22 cellular contexts compared by ENCODE assay signal in genomic region chr4:90028460-90028859, GRCh38.
"Had no signal": no experiment of that assay in that cellular context is flagged by ENCODE, and none has a peak within 500 bp of the region (broad histone marks: within the 10 kb centered on the region; RNA-seq: fewer than 3 reads in every experiment).

No MANE protein-coding gene starts in this region.

- H3K27ac Mint-ChIP-seq: activated B cell treated with CpG ODN at 0.5 μM for 24 hours; activated CD4-positive, alpha-beta memory T cell treated with anti-CD3 and anti-CD28 coated beads, Interleukin-2, amount 10 ng/mL, durations not matched to agents 7 days and 5 days; activated CD4-positive, alpha-beta T cell treated with anti-CD3 and anti-CD28 coated beads, Interleukin-2, amount 10 ng/mL, durations not matched to agents 7 days and 5 days; activated naive CD4-positive, alpha-beta T cell treated with anti-CD3 and anti-CD28 coated beads, Interleukin-2, amount 10 ng/mL, durations not matched to agents 7 days and 5 days; activated naive CD8-positive, alpha-beta T cell treated with anti-CD3 and anti-CD28 coated beads for 36 hours; activated T-helper 17 cell treated with anti-CD3 and anti-CD28 coated beads, Interleukin-2, amount 50 U/mL, for 72 hours; T-helper 1 cell treated with Interleukin-12 subunit alpha and Interleukin-12 subunit beta and Interleukin-4 antibody, amounts not matched to agents 30 μg/mL and 1 μg/mL, for 36 hours had no signal

- H3K27ac ChIP-seq: brain microvascular endothelial cell, cardiac muscle cell had no signal

- H3K27me3 Mint-ChIP-seq: activated B cell treated with CpG ODN at 0.5 μM for 24 hours; activated CD4-positive, alpha-beta memory T cell treated with anti-CD3 and anti-CD28 coated beads, Interleukin-2, amount 10 ng/mL, durations not matched to agents 7 days and 5 days had no signal

- H3K4me3 Mint-ChIP-seq: activated B cell treated with CpG ODN at 0.5 μM for 24 hours; activated CD4-positive, alpha-beta memory T cell treated with anti-CD3 and anti-CD28 coated beads, Interleukin-2, amount 10 ng/mL, durations not matched to agents 7 days and 5 days; activated CD4-positive, alpha-beta T cell treated with anti-CD3 and anti-CD28 coated beads, Interleukin-2, amount 10 ng/mL, durations not matched to agents 7 days and 5 days; activated naive CD4-positive, alpha-beta T cell treated with anti-CD3 and anti-CD28 coated beads, Interleukin-2, amount 10 ng/mL, durations not matched to agents 7 days and 5 days; activated naive CD8-positive, alpha-beta T cell treated with anti-CD3 and anti-CD28 coated beads for 36 hours; activated T-helper 17 cell treated with anti-CD3 and anti-CD28 coated beads, Interleukin-2, amount 50 U/mL, for 72 hours; T-helper 1 cell treated with Interleukin-12 subunit alpha and Interleukin-12 subunit beta and Interleukin-4 antibody, amounts not matched to agents 30 μg/mL and 1 μg/mL, for 36 hours had no signal

- H3K4me3 ChIP-seq: cardiac muscle cell had no signal

- H3K36me3 Mint-ChIP-seq: activated naive CD4-positive, alpha-beta T cell treated with anti-CD3 and anti-CD28 coated beads, Interleukin-2, amount 10 ng/mL, durations not matched to agents 7 days and 5 days; activated naive CD8-positive, alpha-beta T cell treated with anti-CD3 and anti-CD28 coated beads for 36 hours had no signal

- H3K4me1 Mint-ChIP-seq: activated CD4-positive, alpha-beta memory T cell treated with anti-CD3 and anti-CD28 coated beads, Interleukin-2, amount 10 ng/mL, durations not matched to agents 7 days and 5 days; activated CD4-positive, alpha-beta T cell treated with anti-CD3 and anti-CD28 coated beads, Interleukin-2, amount 10 ng/mL, durations not matched to agents 7 days and 5 days; activated naive CD4-positive, alpha-beta T cell treated with anti-CD3 and anti-CD28 coated beads, Interleukin-2, amount 10 ng/mL, durations not matched to agents 7 days and 5 days; activated naive CD8-positive, alpha-beta T cell treated with anti-CD3 and anti-CD28 coated beads for 36 hours; activated T-helper 17 cell treated with anti-CD3 and anti-CD28 coated beads, Interleukin-2, amount 50 U/mL, for 72 hours had no signal

- ATAC-seq: activated T-helper 17 cell treated with anti-CD3 and anti-CD28 coated beads, Interleukin-2, amount 50 U/mL, for 72 hours; PC-3 had no signal

- H3K9me3 Mint-ChIP-seq: activated B cell treated with CpG ODN at 0.5 μM for 24 hours; activated CD4-positive, alpha-beta memory T cell treated with anti-CD3 and anti-CD28 coated beads, Interleukin-2, amount 10 ng/mL, durations not matched to agents 7 days and 5 days; activated naive CD4-positive, alpha-beta T cell treated with anti-CD3 and anti-CD28 coated beads, Interleukin-2, amount 10 ng/mL, durations not matched to agents 7 days and 5 days; activated naive CD8-positive, alpha-beta T cell treated with anti-CD3 and anti-CD28 coated beads for 36 hours; activated T-helper 17 cell treated with anti-CD3 and anti-CD28 coated beads, Interleukin-2, amount 50 U/mL, for 72 hours; T-helper 1 cell treated with Interleukin-12 subunit alpha and Interleukin-12 subunit beta and Interleukin-4 antibody, amounts not matched to agents 30 μg/mL and 1 μg/mL, for 36 hours had no signal

- DNase-seq: activated B cell treated with CpG ODN at 0.5 μM for 24 hours; activated CD4-positive, alpha-beta memory T cell treated with anti-CD3 and anti-CD28 coated beads, Interleukin-2, amount 10 ng/mL, durations not matched to agents 7 days and 5 days; activated CD4-positive, alpha-beta T cell treated with anti-CD3 and anti-CD28 coated beads, Interleukin-2, amount 10 ng/mL, durations not matched to agents 7 days and 5 days; activated gamma-delta T cell treated with Interleukin-2 at 50 U/mL for 16 hours; activated naive CD4-positive, alpha-beta T cell treated with anti-CD3 and anti-CD28 coated beads, Interleukin-2, amount 10 ng/mL, durations not matched to agents 7 days and 5 days; activated naive CD8-positive, alpha-beta T cell treated with anti-CD3 and anti-CD28 coated beads for 36 hours; activated T-cell treated with anti-CD3 and anti-CD28 coated beads for 4 hours; activated T-cell treated with anti-CD3 and anti-CD28 coated beads, Interleukin-2, amount 50 U/mL, for 48 hours; brain microvascular endothelial cell; Karpas-422; MM.1S; NCI-H1105; NCI-H1930; NCI-H2171; NCI-H226; NCI-H526; PC-3; SHP77 treated with DMSO at 0.1 percent for 48 hours; T-helper 9 cell had no signal
